Comparison of ENCODE assay signal across 8 cellular contexts in the genomic region with DNA sequence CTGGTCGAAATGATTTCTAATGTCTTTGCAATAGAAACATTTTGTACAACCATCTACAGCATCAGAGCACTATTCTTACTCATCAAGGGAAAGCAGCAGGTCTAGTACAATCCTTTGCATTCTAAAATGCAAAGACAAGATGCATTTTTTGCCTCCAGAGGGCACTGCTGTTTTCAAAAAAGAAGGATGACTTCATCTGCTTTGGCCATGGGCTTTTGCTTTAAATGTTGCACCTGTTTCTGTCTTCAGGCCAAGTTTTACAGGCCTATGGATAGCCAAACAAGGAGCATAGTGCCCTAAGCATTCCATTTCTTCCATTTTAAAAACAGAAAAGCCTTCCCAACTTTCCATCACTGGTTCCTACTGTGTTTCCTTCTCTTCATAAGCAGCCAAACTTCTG. TPM values are rescaled to one million over a fixed set of nuclear protein-coding genes. Genes with fewer than 3 reads are reported as not detected.
A peak's percentile ranks its signal among the peaks of the same experiment; 100 is the strongest.
DNase-seq lines count a peak whose midpoint lies in the region; ATAC-seq and TF ChIP-seq lines count a peak whose summit lies in the region.

No MANE protein-coding gene starts in this region.

- H3F3A ChIP-seq in neural progenitor cell (ENCODE audit: low read depth) = peaks cover 11% of the 10 kb centered on the region

- H3K4me3 ChIP-seq in HAP-1 (no peak overlapping the region), endodermal cell (ENCODE audit: low read length) (no peak overlapping the region), neural progenitor cell (no peak overlapping the region)

- no peak overlapping the region for H3K9ac ChIP-seq in endodermal cell (ENCODE audit: extremely low read depth, low read length, poor library complexity, severe bottlenecking)
- H3K9ac ChIP-seq in neural progenitor cell = no peak overlapping the region

- ATAC-seq in GM19463 (IDR thresholded peaks at IDR 0.05; ENCODE audit: unreplicated experiment) (no peak), GM21529 (IDR thresholded peaks at IDR 0.05; ENCODE audit: unreplicated experiment) (no peak)

- no peak overlapping the region for H3K27ac ChIP-seq in endodermal cell (ENCODE audit: low read depth, low read length)
- H3K27ac ChIP-seq in neural progenitor cell = no peak overlapping the region

- DNase-seq in DMS 273 (lab: John Stamatoyannopoulos, UW; ENCODE audit: unreplicated experiment) (peak; percentile 88), HAP-1 (ENCODE audit: low spot score in 2 of 2) (peak; percentile 42 to 66), NCI-H2196 treated with DMSO at 0.1 percent for 48 hours (lab: John Stamatoyannopoulos, UW; ENCODE audit: unreplicated experiment) (peak; percentile 76), endodermal cell (peak; percentile 69), neural progenitor cell (ENCODE audit: low spot score) (peak; percentile 67)
- peak; percentile 91 for DNase-seq in activated CD4-positive, alpha-beta T cell treated with anti-CD3 and anti-CD28 coated beads, Interleukin-2, amount 10 ng/mL, durations not matched to agents 24 days and 14 days

- peaks cover 57% of the 10 kb centered on the region for H3K36me3 Mint-ChIP-seq in activated CD4-positive, alpha-beta T cell treated with anti-CD3 and anti-CD28 coated beads, Interleukin-2, amount 10 ng/mL, durations not matched to agents 24 days and 14 days (ENCODE audit: low read depth)
- H3K36me3 Mint-ChIP-seq in endodermal cell (ENCODE audit: low read depth) (no peaks in the 10 kb centered on the region), neural progenitor cell (no peaks in the 10 kb centered on the region)

- H3K4me1 ChIP-seq in HAP-1 (peaks cover 22% of the 10 kb centered on the region), endodermal cell (ENCODE audit: control insufficient read depth, insufficient read depth, low read length) (no peaks in the 10 kb centered on the region), neural progenitor cell (peaks cover 13% of the 10 kb centered on the region)

- no peaks in the 10 kb centered on the region for H3K79me2 ChIP-seq in neural progenitor cell (ENCODE audit: low read depth)

- in situ Hi-C loops in HAP-1 (cut with MboI; ENCODE audit: low sequenced_read_pairs) = no loop called here

- no peaks in the 10 kb centered on the region for H3K27me3 ChIP-seq in HAP-1 (ENCODE audit: low read depth)
- H3K27me3 ChIP-seq in endodermal cell (ENCODE audit: control insufficient read depth, insufficient read depth, low read length, poor library complexity, severe bottlenecking) = peaks cover 7% of the 10 kb centered on the region
- peaks cover 21% of the 10 kb centered on the region for H3K27me3 ChIP-seq in neural progenitor cell

- intact Hi-C loops in activated CD4-positive, alpha-beta T cell treated with anti-CD3 and anti-CD28 coated beads, Interleukin-2, amount 10 ng/mL, durations not matched to agents 24 days and 14 days (cut with micrococcal nuclease) = loop anchor here (1.0 to 5.0 kb wide), 2 partner anchors 119 to 237 kb away; a partner anchor contains a TSS

- 91% methylated on average over 1 of the region's 1 CpG; no CpG with 5 or more reads in 1 of the 2 experiments for WGBS in endodermal cell (ENCODE audit: insufficient coverage in 1 of 2, insufficient read length in 1 of 2), 2 experiments

- H2AFZ ChIP-seq in neural progenitor cell (replicated peaks) = no peak overlapping the region

- peak overlapping the region; percentile 61 for H3K4me3 Mint-ChIP-seq in activated CD4-positive, alpha-beta T cell treated with anti-CD3 and anti-CD28 coated beads, Interleukin-2, amount 10 ng/mL, durations not matched to agents 24 days and 14 days
- H3K4me3 Mint-ChIP-seq in endodermal cell (no peak overlapping the region), neural progenitor cell (no peak overlapping the region)

- H3K9me3 ChIP-seq in HAP-1 (peaks cover 3% of the 10 kb centered on the region; the same call in 1 of the 2 replicates), endodermal cell (ENCODE audit: control insufficient read depth, low read length) (no peaks in the 10 kb centered on the region), neural progenitor cell (ENCODE audit: low read depth) (no peaks in the 10 kb centered on the region)

- no peak overlapping the region for H3K4me2 ChIP-seq in neural progenitor cell

- no peaks in the 10 kb centered on the region for H3K27me3 Mint-ChIP-seq in activated CD4-positive, alpha-beta T cell treated with anti-CD3 and anti-CD28 coated beads, Interleukin-2, amount 10 ng/mL, durations not matched to agents 24 days and 14 days
- no peaks in the 10 kb centered on the region for H3K27me3 Mint-ChIP-seq in endodermal cell (ENCODE audit: insufficient read depth)
- peaks cover 13% of the 10 kb centered on the region for H3K27me3 Mint-ChIP-seq in neural progenitor cell (ENCODE audit: insufficient read depth, low read depth)

- no peaks in the 10 kb centered on the region for H4K20me1 ChIP-seq in neural progenitor cell (ENCODE audit: low read depth)

- no peaks in the 10 kb centered on the region for H3K9me3 Mint-ChIP-seq in activated CD4-positive, alpha-beta T cell treated with anti-CD3 and anti-CD28 coated beads, Interleukin-2, amount 10 ng/mL, durations not matched to agents 24 days and 14 days
- H3K9me3 Mint-ChIP-seq in endodermal cell (no peaks in the 10 kb centered on the region), neural progenitor cell (no peaks in the 10 kb centered on the region)

- TF ChIP-seq CTCF in endodermal cell (conservative IDR thresholded peaks at IDR 0.05) = peak; percentile 75
- peak; percentile 68 for TF ChIP-seq CTCF in neural progenitor cell (IDR thresholded peaks at IDR 0.05)

- H3K27ac Mint-ChIP-seq in activated CD4-positive, alpha-beta T cell treated with anti-CD3 and anti-CD28 coated beads, Interleukin-2, amount 10 ng/mL, durations not matched to agents 24 days and 14 days = peak overlapping the region; percentile 87
- peak overlapping the region; percentile 57 for H3K27ac Mint-ChIP-seq in endodermal cell
- no peak overlapping the region for H3K27ac Mint-ChIP-seq in neural progenitor cell

- H3K36me3 ChIP-seq in HAP-1 (replicated peaks) (no peaks in the 10 kb centered on the region), endodermal cell (ENCODE audit: control insufficient read depth, insufficient read depth, low read length) (no peaks in the 10 kb centered on the region), neural progenitor cell (no peaks in the 10 kb centered on the region)

- peaks cover 54% of the 10 kb centered on the region for H3K4me1 Mint-ChIP-seq in activated CD4-positive, alpha-beta T cell treated with anti-CD3 and anti-CD28 coated beads, Interleukin-2, amount 10 ng/mL, durations not matched to agents 24 days and 14 days
- peaks cover 15% of the 10 kb centered on the region for H3K4me1 Mint-ChIP-seq in endodermal cell
- peaks cover 10% of the 10 kb centered on the region for H3K4me1 Mint-ChIP-seq in neural progenitor cell

RNA-seq across cellular contexts. Expression of a gene that starts 3.4 kb away (rescaled TPM):
- 45.7 and 47.9 TPM in 2 replicates for total RNA-seq in activated CD4-positive, alpha-beta T cell treated with anti-CD3 and anti-CD28 coated beads, Interleukin-2, amount 10 ng/mL, durations not matched to agents 24 days and 14 days
- total RNA-seq in endodermal cell (1 to 10 TPM; 3.7 to 4.3 TPM), neural progenitor cell (ENCODE audit: low replicate concordance) (1.0 and 1.2 TPM in 2 replicates)
- polyA plus RNA-seq in endodermal cell (2013, experiment 1 of 2) = 0.96 TPM
- 0.99 TPM for polyA plus RNA-seq in endodermal cell (2013, experiment 2 of 2)

RNA-seq across cellular contexts. Expression of a gene that starts 3.5 kb away (rescaled TPM):
- total RNA-seq in activated CD4-positive, alpha-beta T cell treated with anti-CD3 and anti-CD28 coated beads, Interleukin-2, amount 10 ng/mL, durations not matched to agents 24 days and 14 days = 39.8 and 43.7 TPM in 2 replicates
- total RNA-seq in endodermal cell (1 to 10 TPM; 4.9 to 6.6 TPM), neural progenitor cell (ENCODE audit: low replicate concordance) (2.2 and 3.2 TPM in 2 replicates)
- 0.85 TPM for polyA plus RNA-seq in endodermal cell (2013, experiment 1 of 2)
- 1.1 TPM for polyA plus RNA-seq in endodermal cell (2013, experiment 2 of 2)

RNA-seq across cellular contexts. Expression of a gene that starts 16.8 kb away (rescaled TPM):
- 10.8 and 12.1 TPM in 2 replicates for total RNA-seq in activated CD4-positive, alpha-beta T cell treated with anti-CD3 and anti-CD28 coated beads, Interleukin-2, amount 10 ng/mL, durations not matched to agents 24 days and 14 days
- under 1 TPM; 0.18 to 0.44 TPM for total RNA-seq in endodermal cell
- not detected for polyA plus RNA-seq in endodermal cell (2013, experiment 1 of 2)
- polyA plus RNA-seq in endodermal cell (2013, experiment 2 of 2) = not detected
- 0.06 TPM in 1 of 2 replicates, not detected in the other for total RNA-seq in neural progenitor cell (ENCODE audit: low replicate concordance)

RNA-seq across cellular contexts. Expression of a gene that starts 45.9 kb away (rescaled TPM):
- total RNA-seq in activated CD4-positive, alpha-beta T cell treated with anti-CD3 and anti-CD28 coated beads, Interleukin-2, amount 10 ng/mL, durations not matched to agents 24 days and 14 days = 78.4 and 79.4 TPM in 2 replicates
- total RNA-seq in endodermal cell (10 to 100 TPM; 90.5 to 93.4 TPM), neural progenitor cell (ENCODE audit: low replicate concordance) (36.9 and 37.1 TPM in 2 replicates)
- 69.5 TPM for polyA plus RNA-seq in endodermal cell (2013, experiment 1 of 2)
- polyA plus RNA-seq in endodermal cell (2013, experiment 2 of 2) = 63.0 TPM
